Comparison of ENCODE assay signal across 16 cellular contexts in genomic region chr5:125717209-125717608, GRCh38.
DNase-seq lines count a peak whose midpoint lies in the region; ATAC-seq and TF ChIP-seq lines count a peak whose summit lies in the region.
"Had no signal": no experiment of that assay in that cellular context is flagged by ENCODE, and none has a peak within 500 bp of the region (broad histone marks: within the 10 kb centered on the region; RNA-seq: fewer than 3 reads in every experiment).

No MANE protein-coding gene starts in this region.

- H3K27ac ChIP-seq in osteoblast (ENCODE audit: low read depth, low read length) (no peak overlapping the region), aorta (ENCODE audit: low read depth in 1 of 2, low read length in 2 of 2) (no peak overlapping the region), right cardiac atrium (ENCODE audit: low read length) (no peak overlapping the region)
- H3K27ac ChIP-seq: ascending aorta, right atrium auricular region, SK-N-MC had no signal

- H4K20me1 ChIP-seq in osteoblast (ENCODE audit: insufficient read depth, low read length): no peaks in the 10 kb centered on the region

- intact Hi-C loops in aorta (cut with DNase I): no loop called here
- intact Hi-C loops in right cardiac atrium (cut with DNase I): no loop called here

- H3K27me3 ChIP-seq in osteoblast (ENCODE audit: insufficient read depth, low read length) (no peaks in the 10 kb centered on the region), aorta (ENCODE audit: control insufficient read depth in 1 of 2, insufficient read depth in 2 of 2, low read length in 1 of 2) (no peaks in the 10 kb centered on the region), right cardiac atrium (ENCODE audit: control insufficient read depth, insufficient read depth) (no peaks in the 10 kb centered on the region)
- H3K27me3 ChIP-seq: ascending aorta, right atrium auricular region had no signal

- peaks cover 9% of the 10 kb centered on the region for H3K4me1 ChIP-seq in osteoblast (ENCODE audit: insufficient read depth, low read length)
- H3K4me1 ChIP-seq in aorta (ENCODE audit: control insufficient read depth in 1 of 2, insufficient read depth in 2 of 2, low read length in 2 of 2): no peaks in the 10 kb centered on the region
- no peaks in the 10 kb centered on the region for H3K4me1 ChIP-seq in right cardiac atrium (ENCODE audit: control insufficient read depth, insufficient read depth, low read length)
- H3K4me1 ChIP-seq: ascending aorta, right atrium auricular region had no signal

- H3K4me2 ChIP-seq in osteoblast (ENCODE audit: insufficient read depth, low read length): no peak overlapping the region

- no peaks in the 10 kb centered on the region for H3K79me2 ChIP-seq in osteoblast (ENCODE audit: insufficient read depth, low read length)

- no peaks in the 10 kb centered on the region for H3K9me3 ChIP-seq in osteoblast (ENCODE audit: low read depth, low read length)
- no peaks in the 10 kb centered on the region for H3K9me3 ChIP-seq in aorta (ENCODE audit: control insufficient read depth, low read length)
- H3K9me3 ChIP-seq in right cardiac atrium (ENCODE audit: control insufficient read depth, low read length): no peaks in the 10 kb centered on the region
- H3K9me3 ChIP-seq: ascending aorta, right atrium auricular region had no signal

- DNase-seq in DMS53 treated with DMSO at 0.1 percent for 48 hours (lab: John Stamatoyannopoulos, UW; ENCODE audit: unreplicated experiment) (peak; percentile 33), RPMI7951 (ENCODE audit: low read depth) (peak; percentile 80), fibroblast of the aortic adventitia (ENCODE audit: low read depth) (peak; percentile 60), osteoblast (ENCODE audit: insufficient read length, low spot score, missing footprints) (peak; percentile 64), aorta (no peak), right cardiac atrium (no peak)
- DNase-seq in stimulated activated CD4-positive, alpha-beta T cell treated with anti-CD3 and anti-CD28 coated beads, Interleukin-4, amount 100 ng/mL, for 1 hour: no peak
- DNase-seq: activated B cell treated with CpG ODN at 0.5 μM for 24 hours; activated T-cell treated with anti-CD3 and anti-CD28 coated beads, Interleukin-2, amount 50 U/mL, for 1 hour; CD8-positive, alpha-beta memory T cell; endodermal cell; NCI-H146 had no signal

- H3K4me3 ChIP-seq in fibroblast of the aortic adventitia (ENCODE audit: low read depth, low read length): no peak overlapping the region
- no peak overlapping the region for H3K4me3 ChIP-seq in osteoblast (ENCODE audit: insufficient read depth, low read length)
- H3K4me3 ChIP-seq in aorta (ENCODE audit: low read length in 2 of 2): no peak overlapping the region
- no peak overlapping the region for H3K4me3 ChIP-seq in right cardiac atrium (ENCODE audit: low read length)
- H3K4me3 ChIP-seq: ascending aorta, right atrium auricular region, SK-N-MC had no signal

- H3K36me3 ChIP-seq in osteoblast (ENCODE audit: insufficient read depth, low read length) (no peaks in the 10 kb centered on the region), aorta (ENCODE audit: control insufficient read depth in 1 of 2, insufficient read depth in 2 of 2, low read length in 1 of 2) (no peaks in the 10 kb centered on the region)
- H3K36me3 ChIP-seq: ascending aorta, right atrium auricular region had no signal

- ATAC-seq in GM19467 (IDR thresholded peaks at IDR 0.05; ENCODE audit: unreplicated experiment) (no peak), aorta (ENCODE audit: low FRiP score) (no peak), right cardiac atrium (no peak)

- no peak overlapping the region for H2AFZ ChIP-seq in osteoblast (ENCODE audit: low read length)

- TF ChIP-seq CTCF in fibroblast of the aortic adventitia (IDR thresholded peaks at IDR 0.05; ENCODE audit: insufficient read depth, low read length) (no peak), osteoblast (IDR thresholded peaks at IDR 0.05; ENCODE audit: extremely low read depth, low read depth, low read length) (no peak)

Comparison
In these comparisons a context has a peak if more than half of its experiments do, and no peak if none do; other contexts are left out.
1. DNase-seq: peak in DMS53 treated with DMSO at 0.1 percent for 48 hours (single experiment), RPMI7951 (single experiment), fibroblast of the aortic adventitia (single experiment) and osteoblast (single experiment); none in aorta (0 of 2), stimulated activated CD4-positive, alpha-beta T cell treated with anti-CD3 and anti-CD28 coated beads, Interleukin-4, amount 100 ng/mL, for 1 hour (single experiment) and right cardiac atrium (0 of 3).